1 cellular context compared by ENCODE assay signal in the genomic region with DNA sequence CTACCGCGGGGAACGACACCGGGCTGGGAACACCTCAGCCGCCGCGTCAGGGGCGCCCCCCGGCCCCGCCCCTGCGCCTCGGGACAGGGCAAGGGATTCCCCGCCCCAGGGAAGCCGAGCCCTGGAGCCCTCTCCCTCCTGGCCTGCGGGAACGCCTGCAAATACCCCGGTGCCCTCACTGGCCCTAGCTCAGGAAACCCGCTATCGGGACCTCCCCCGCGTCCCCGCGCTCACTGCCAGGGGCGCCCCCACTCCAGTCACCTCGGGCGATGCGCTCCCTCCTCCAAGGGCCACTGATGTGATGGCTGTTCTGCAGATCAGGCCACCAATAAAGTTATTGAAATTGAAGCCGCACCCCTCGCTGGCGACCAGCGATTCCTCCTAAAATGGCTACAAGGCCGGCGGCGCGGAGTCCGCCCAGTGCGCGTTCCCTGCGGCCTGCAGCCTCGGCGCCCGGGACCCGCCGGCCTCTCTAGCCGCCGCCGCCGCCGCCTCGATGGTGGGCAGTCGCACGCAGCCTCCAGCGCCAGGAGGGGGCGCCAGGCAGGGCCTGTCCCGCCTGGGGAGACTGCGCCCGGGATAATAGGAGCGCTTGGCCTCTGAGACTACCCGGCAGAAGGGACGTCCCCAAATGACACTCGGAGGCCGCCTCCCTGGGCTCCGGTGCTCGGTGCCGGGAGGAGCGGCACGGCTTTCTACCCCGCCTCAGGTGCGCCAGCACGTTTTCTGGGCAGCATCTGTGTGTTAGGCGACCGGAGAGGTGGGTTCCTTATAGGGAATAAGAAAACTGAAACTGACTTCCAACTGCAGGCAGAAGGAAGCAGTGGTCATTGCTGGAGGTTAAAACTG.
TF ChIP-seq lines count a peak whose summit lies in the region.

A gene with protein sequence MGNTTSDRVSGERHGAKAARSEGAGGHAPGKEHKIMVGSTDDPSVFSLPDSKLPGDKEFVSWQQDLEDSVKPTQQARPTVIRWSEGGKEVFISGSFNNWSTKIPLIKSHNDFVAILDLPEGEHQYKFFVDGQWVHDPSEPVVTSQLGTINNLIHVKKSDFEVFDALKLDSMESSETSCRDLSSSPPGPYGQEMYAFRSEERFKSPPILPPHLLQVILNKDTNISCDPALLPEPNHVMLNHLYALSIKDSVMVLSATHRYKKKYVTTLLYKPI (minus strand): TSS at position 303 of the 849 bp plus-strand sequence. CDS start 326 bp downstream, outside the sequence.

TF ChIP-seq in HepG2, 621 proteins besides CTCF, POLR2A, EP300 and RAD21 (continued from another document and continues in another):
- TF ChIP-seq, protein P1, sequence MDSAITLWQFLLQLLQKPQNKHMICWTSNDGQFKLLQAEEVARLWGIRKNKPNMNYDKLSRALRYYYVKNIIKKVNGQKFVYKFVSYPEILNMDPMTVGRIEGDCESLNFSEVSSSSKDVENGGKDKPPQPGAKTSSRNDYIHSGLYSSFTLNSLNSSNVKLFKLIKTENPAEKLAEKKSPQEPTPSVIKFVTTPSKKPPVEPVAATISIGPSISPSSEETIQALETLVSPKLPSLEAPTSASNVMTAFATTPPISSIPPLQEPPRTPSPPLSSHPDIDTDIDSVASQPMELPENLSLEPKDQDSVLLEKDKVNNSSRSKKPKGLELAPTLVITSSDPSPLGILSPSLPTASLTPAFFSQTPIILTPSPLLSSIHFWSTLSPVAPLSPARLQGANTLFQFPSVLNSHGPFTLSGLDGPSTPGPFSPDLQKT (CRISPR knock-in tag; IDR thresholded peaks at IDR 0.05; ENCODE audit: borderline replicate concordance) = no peak
- TF ChIP-seq KLF11 (CRISPR knock-in tag; IDR thresholded peaks at IDR 0.05) (peak; percentile 78; the same call in 1 of the 2 replicates), PHB2 (IDR thresholded peaks at IDR 0.05; ENCODE audit: partially characterized antibody) (no peak), FOXJ3 (CRISPR knock-in tag; IDR thresholded peaks at IDR 0.05; ENCODE audit: borderline replicate concordance) (no peak), IKZF4 (CRISPR knock-in tag; IDR thresholded peaks at IDR 0.05; ENCODE audit: borderline replicate concordance, low read depth, not compliant biosample characterization) (no peak), NFATC3 (CRISPR knock-in tag; IDR thresholded peaks at IDR 0.05) (0 out of 2 replicates have a peak, but pooled peaks have one; percentile 42), MTA3 (CRISPR knock-in tag; IDR thresholded peaks at IDR 0.05) (no peak), MIER2 (CRISPR knock-in tag; IDR thresholded peaks at IDR 0.05) (peak; percentile 35; the same call in 1 of the 2 replicates), HIVEP1 (CRISPR knock-in tag; IDR thresholded peaks at IDR 0.05) (peak; percentile 100), SALL1 (CRISPR knock-in tag; IDR thresholded peaks at IDR 0.05) (peak; percentile 82), ZFP36L2 (CRISPR knock-in tag; IDR thresholded peaks at IDR 0.05) (no peak), SOX6 (IDR thresholded peaks at IDR 0.05) (no peak), SOX6 (CRISPR knock-in tag; IDR thresholded peaks at IDR 0.05) (peak; percentile 70), ZFX (CRISPR knock-in tag; IDR thresholded peaks at IDR 0.05; ENCODE audit: low read depth) (peak; percentile 98), ZNF605 (CRISPR knock-in tag; IDR thresholded peaks at IDR 0.05) (0 out of 2 replicates have a peak, but pooled peaks have one; percentile 12), ZNF354B (CRISPR knock-in tag; IDR thresholded peaks at IDR 0.05) (no peak), ARHGAP35 (CRISPR knock-in tag; IDR thresholded peaks at IDR 0.05; ENCODE audit: borderline replicate concordance) (no peak), ZNF251 (CRISPR knock-in tag; IDR thresholded peaks at IDR 0.05) (0 out of 2 replicates have a peak, but pooled peaks have one; percentile 18), ZSCAN30 (CRISPR knock-in tag; IDR thresholded peaks at IDR 0.05) (0 out of 2 replicates have a peak, but pooled peaks have one; percentile 42), ZNF383 (CRISPR knock-in tag; IDR thresholded peaks at IDR 0.05; ENCODE audit: borderline replicate concordance) (0 out of 2 replicates have a peak, but pooled peaks have one; percentile 23), KLF15 (CRISPR knock-in tag; IDR thresholded peaks at IDR 0.05; ENCODE audit: borderline replicate concordance) (no peak), FOXA3 (CRISPR knock-in tag; IDR thresholded peaks at IDR 0.05) (peak; percentile 68), ZNF34 (CRISPR knock-in tag; IDR thresholded peaks at IDR 0.05; ENCODE audit: borderline replicate concordance) (0 out of 2 replicates have a peak, but pooled peaks have one; percentile 72), ATF1 (CRISPR knock-in tag; IDR thresholded peaks at IDR 0.05) (no peak), ZFP36L1 (CRISPR knock-in tag; IDR thresholded peaks at IDR 0.05) (no peak), ZNF33A (CRISPR knock-in tag; IDR thresholded peaks at IDR 0.05; ENCODE audit: borderline replicate concordance) (peak; percentile 74; the same call in 1 of the 2 replicates), NAIF1 (CRISPR knock-in tag; IDR thresholded peaks at IDR 0.05; ENCODE audit: borderline replicate concordance) (peak; percentile 52; the same call in 1 of the 2 replicates), ZNF615 (CRISPR knock-in tag; IDR thresholded peaks at IDR 0.05; ENCODE audit: borderline replicate concordance) (peak; percentile 73; the same call in 1 of the 2 replicates), SIN3A (IDR thresholded peaks at IDR 0.05; ENCODE audit: borderline replicate concordance, low read depth, low read length) (peak; percentile 81; the same call in 1 of the 2 replicates)
- TF ChIP-seq, protein P2, sequence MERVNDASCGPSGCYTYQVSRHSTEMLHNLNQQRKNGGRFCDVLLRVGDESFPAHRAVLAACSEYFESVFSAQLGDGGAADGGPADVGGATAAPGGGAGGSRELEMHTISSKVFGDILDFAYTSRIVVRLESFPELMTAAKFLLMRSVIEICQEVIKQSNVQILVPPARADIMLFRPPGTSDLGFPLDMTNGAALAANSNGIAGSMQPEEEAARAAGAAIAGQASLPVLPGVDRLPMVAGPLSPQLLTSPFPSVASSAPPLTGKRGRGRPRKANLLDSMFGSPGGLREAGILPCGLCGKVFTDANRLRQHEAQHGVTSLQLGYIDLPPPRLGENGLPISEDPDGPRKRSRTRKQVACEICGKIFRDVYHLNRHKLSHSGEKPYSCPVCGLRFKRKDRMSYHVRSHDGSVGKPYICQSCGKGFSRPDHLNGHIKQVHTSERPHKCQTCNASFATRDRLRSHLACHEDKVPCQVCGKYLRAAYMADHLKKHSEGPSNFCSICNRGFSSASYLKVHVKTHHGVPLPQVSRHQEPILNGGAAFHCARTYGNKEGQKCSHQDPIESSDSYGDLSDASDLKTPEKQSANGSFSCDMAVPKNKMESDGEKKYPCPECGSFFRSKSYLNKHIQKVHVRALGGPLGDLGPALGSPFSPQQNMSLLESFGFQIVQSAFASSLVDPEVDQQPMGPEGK (CRISPR knock-in tag; IDR thresholded peaks at IDR 0.05) = peak; percentile 89
- TF ChIP-seq, protein P3, sequence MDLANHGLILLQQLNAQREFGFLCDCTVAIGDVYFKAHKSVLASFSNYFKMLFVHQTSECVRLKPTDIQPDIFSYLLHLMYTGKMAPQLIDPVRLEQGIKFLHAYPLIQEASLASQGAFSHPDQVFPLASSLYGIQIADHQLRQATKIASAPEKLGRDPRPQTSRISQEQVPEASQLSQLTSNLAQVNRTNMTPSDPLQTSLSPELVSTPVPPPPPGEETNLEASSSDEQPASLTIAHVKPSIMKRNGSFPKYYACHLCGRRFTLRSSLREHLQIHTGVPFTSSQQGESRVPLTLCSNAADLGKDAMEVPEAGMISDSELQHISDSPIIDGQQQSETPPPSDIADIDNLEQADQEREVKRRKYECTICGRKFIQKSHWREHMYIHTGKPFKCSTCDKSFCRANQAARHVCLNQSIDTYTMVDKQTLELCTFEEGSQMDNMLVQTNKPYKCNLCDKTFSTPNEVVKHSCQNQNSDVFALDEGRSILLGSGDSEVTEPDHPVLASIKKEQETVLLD (CRISPR knock-in tag; IDR thresholded peaks at IDR 0.05; ENCODE audit: low read depth) = peak; percentile 92
- TF ChIP-seq, protein P4, sequence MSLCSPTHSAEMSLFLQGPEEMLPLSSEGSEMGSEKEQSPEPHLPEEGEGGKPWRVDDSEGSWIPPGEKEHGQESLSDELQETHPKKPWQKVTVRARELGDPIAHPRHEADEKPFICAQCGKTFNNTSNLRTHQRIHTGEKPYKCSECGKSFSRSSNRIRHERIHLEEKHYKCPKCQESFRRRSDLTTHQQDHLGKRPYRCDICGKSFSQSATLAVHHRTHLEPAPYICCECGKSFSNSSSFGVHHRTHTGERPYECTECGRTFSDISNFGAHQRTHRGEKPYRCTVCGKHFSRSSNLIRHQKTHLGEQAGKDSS (CRISPR knock-in tag; IDR thresholded peaks at IDR 0.05; ENCODE audit: borderline replicate concordance, low read depth) = peak; percentile 49; the same call in 1 of the 2 replicates
- TF ChIP-seq, protein P5, sequence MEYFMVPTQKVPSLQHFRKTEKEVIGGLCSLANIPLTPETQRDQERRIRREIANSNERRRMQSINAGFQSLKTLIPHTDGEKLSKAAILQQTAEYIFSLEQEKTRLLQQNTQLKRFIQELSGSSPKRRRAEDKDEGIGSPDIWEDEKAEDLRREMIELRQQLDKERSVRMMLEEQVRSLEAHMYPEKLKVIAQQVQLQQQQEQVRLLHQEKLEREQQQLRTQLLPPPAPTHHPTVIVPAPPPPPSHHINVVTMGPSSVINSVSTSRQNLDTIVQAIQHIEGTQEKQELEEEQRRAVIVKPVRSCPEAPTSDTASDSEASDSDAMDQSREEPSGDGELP (IDR thresholded peaks at IDR 0.05; ENCODE audit: borderline replicate concordance, low read depth) = 0 out of 2 replicates have a peak, but pooled peaks have one; percentile 45
- TF ChIP-seq, protein P6, sequence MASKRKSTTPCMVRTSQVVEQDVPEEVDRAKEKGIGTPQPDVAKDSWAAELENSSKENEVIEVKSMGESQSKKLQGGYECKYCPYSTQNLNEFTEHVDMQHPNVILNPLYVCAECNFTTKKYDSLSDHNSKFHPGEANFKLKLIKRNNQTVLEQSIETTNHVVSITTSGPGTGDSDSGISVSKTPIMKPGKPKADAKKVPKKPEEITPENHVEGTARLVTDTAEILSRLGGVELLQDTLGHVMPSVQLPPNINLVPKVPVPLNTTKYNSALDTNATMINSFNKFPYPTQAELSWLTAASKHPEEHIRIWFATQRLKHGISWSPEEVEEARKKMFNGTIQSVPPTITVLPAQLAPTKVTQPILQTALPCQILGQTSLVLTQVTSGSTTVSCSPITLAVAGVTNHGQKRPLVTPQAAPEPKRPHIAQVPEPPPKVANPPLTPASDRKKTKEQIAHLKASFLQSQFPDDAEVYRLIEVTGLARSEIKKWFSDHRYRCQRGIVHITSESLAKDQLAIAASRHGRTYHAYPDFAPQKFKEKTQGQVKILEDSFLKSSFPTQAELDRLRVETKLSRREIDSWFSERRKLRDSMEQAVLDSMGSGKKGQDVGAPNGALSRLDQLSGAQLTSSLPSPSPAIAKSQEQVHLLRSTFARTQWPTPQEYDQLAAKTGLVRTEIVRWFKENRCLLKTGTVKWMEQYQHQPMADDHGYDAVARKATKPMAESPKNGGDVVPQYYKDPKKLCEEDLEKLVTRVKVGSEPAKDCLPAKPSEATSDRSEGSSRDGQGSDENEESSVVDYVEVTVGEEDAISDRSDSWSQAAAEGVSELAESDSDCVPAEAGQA (IDR thresholded peaks at IDR 0.05; ENCODE audit: low read depth) = peak; percentile 92
- TF ChIP-seq, protein P6 (CRISPR knock-in tag; IDR thresholded peaks at IDR 0.05; ENCODE audit: borderline replicate concordance) = no peak
- TF ChIP-seq, protein P7, sequence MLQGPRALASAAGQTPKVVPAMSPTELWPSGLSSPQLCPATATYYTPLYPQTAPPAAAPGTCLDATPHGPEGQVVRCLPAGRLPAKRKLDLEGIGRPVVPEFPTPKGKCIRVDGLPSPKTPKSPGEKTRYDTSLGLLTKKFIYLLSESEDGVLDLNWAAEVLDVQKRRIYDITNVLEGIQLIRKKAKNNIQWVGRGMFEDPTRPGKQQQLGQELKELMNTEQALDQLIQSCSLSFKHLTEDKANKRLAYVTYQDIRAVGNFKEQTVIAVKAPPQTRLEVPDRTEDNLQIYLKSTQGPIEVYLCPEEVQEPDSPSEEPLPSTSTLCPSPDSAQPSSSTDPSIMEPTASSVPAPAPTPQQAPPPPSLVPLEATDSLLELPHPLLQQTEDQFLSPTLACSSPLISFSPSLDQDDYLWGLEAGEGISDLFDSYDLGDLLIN (CRISPR knock-in tag; IDR thresholded peaks at IDR 0.05; ENCODE audit: borderline replicate concordance) = peak; percentile 67; the same call in 1 of the 2 replicates
- TF ChIP-seq, protein P8, sequence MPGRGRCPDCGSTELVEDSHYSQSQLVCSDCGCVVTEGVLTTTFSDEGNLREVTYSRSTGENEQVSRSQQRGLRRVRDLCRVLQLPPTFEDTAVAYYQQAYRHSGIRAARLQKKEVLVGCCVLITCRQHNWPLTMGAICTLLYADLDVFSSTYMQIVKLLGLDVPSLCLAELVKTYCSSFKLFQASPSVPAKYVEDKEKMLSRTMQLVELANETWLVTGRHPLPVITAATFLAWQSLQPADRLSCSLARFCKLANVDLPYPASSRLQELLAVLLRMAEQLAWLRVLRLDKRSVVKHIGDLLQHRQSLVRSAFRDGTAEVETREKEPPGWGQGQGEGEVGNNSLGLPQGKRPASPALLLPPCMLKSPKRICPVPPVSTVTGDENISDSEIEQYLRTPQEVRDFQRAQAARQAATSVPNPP (CRISPR knock-in tag; IDR thresholded peaks at IDR 0.05) = peak; percentile 80; the same call in 1 of the 2 replicates
- TF ChIP-seq, protein P9, sequence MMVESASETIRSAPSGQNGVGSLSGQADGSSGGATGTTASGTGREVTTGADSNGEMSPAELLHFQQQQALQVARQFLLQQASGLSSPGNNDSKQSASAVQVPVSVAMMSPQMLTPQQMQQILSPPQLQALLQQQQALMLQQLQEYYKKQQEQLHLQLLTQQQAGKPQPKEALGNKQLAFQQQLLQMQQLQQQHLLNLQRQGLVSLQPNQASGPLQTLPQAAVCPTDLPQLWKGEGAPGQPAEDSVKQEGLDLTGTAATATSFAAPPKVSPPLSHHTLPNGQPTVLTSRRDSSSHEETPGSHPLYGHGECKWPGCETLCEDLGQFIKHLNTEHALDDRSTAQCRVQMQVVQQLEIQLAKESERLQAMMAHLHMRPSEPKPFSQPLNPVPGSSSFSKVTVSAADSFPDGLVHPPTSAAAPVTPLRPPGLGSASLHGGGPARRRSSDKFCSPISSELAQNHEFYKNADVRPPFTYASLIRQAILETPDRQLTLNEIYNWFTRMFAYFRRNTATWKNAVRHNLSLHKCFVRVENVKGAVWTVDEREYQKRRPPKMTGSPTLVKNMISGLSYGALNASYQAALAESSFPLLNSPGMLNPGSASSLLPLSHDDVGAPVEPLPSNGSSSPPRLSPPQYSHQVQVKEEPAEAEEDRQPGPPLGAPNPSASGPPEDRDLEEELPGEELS (CRISPR knock-in tag; IDR thresholded peaks at IDR 0.05) = peak; percentile 39
